Comparison of ENCODE assay signal across 12 cellular contexts in genomic region chr6:154555075-154555677, GRCh38. TPM values are rescaled to one million over a fixed set of nuclear protein-coding genes. Genes with fewer than 3 reads are reported as not detected.
A peak's percentile ranks its signal among the peaks of the same experiment; 100 is the strongest.
DNase-seq lines count a peak whose midpoint lies in the region; ATAC-seq and TF ChIP-seq lines count a peak whose summit lies in the region.
"Had no signal": no experiment of that assay in that cellular context is flagged by ENCODE, and none has a peak within 500 bp of the region (broad histone marks: within the 10 kb centered on the region; RNA-seq: fewer than 3 reads in every experiment).

No MANE protein-coding gene starts in this region.

- intact Hi-C loops in PC-3 (cut with micrococcal nuclease), result no loop called here

- no peaks in the 10 kb centered on the region for H3K27me3 ChIP-seq in PC-3 (ENCODE audit: low read length)
- H3K27me3 ChIP-seq: BLaER1 treated with 17β-estradiol and CSF1 and Interleukin-3, amounts not matched to agents 10 nM and 100 nM; right lobe of liver had no signal

- H4K20me1 ChIP-seq in PC-3 (ENCODE audit: low read length), result no peaks in the 10 kb centered on the region
- H4K20me1 ChIP-seq: BLaER1 treated with 17β-estradiol and CSF1 and Interleukin-3, amounts not matched to agents 10 nM and 100 nM had no signal

- H3K9me3 ChIP-seq in PC-3 (ENCODE audit: low read length), result no peaks in the 10 kb centered on the region
- H3K9me3 ChIP-seq: adrenal gland; BLaER1 treated with 17β-estradiol and CSF1 and Interleukin-3, amounts not matched to agents 10 nM and 100 nM; right lobe of liver had no signal

- no peaks in the 10 kb centered on the region for H3K27me3 Mint-ChIP-seq in mesothelial cell of epicardium (ENCODE audit: low read depth)

- H3K9ac ChIP-seq in PC-3 (ENCODE audit: low read length), result no peak overlapping the region
- H3K9ac ChIP-seq: BLaER1 treated with 17β-estradiol and CSF1 and Interleukin-3, amounts not matched to agents 10 nM and 100 nM had no signal

- H3K4me1 Mint-ChIP-seq in mesothelial cell of epicardium, result peaks cover 23% of the 10 kb centered on the region

- BruUV-seq in PC-3 (replicated peaks; lab: Mats Ljungman, UMichigan), result no TSS peak

- peak overlapping the region; percentile 45; the same call in 1 of the 2 replicates for H3K4me2 ChIP-seq in PC-3 (ENCODE audit: low read length)
- H3K4me2 ChIP-seq: BLaER1 treated with 17β-estradiol and CSF1 and Interleukin-3, amounts not matched to agents 10 nM and 100 nM had no signal

- peak overlapping the region; percentile 81 for H3K27ac Mint-ChIP-seq in mesothelial cell of epicardium
- H3K27ac Mint-ChIP-seq: activated CD4-positive, alpha-beta memory T cell treated with anti-CD3 and anti-CD28 coated beads for 36 hours had no signal

- POLR2A ChIA-PET in PC-3 (lab: Charles Lee; ENCODE audit: unreplicated experiment), result interaction anchor here (0.5 kb wide), 1 partner anchor 71 kb away, joined by 3 read pairs; no protein-coding TSS in a partner anchor

- H3K27ac ChIP-seq in PC-3 (ENCODE audit: low read length) (no peak overlapping the region), epithelial cell of prostate (peak overlapping the region; percentile 23)
- H3K27ac ChIP-seq: adrenal gland; BLaER1 treated with 17β-estradiol and CSF1 and Interleukin-3, amounts not matched to agents 10 nM and 100 nM; right lobe of liver had no signal

- TF ChIP-seq CTCF in PC-3 (conservative IDR thresholded peaks at IDR 0.05; ENCODE audit: low read depth, low read length), result no peak
- no peak for TF ChIP-seq CTCF in mesothelial cell of epicardium (IDR thresholded peaks at IDR 0.05; ENCODE audit: unreplicated experiment)

- no peaks in the 10 kb centered on the region for H3K9me2 ChIP-seq in PC-3 (replicated peaks; ENCODE audit: low read length)

- CTCF ChIA-PET in PC-3 (lab: Charles Lee), result no interaction called here

- 0 out of 2 replicates have a peak overlapping the region, but pooled peaks have one; percentile 37 for H2AFZ ChIP-seq in PC-3 (ENCODE audit: low read length)

- no peaks in the 10 kb centered on the region for H3K36me3 ChIP-seq in PC-3 (ENCODE audit: low read depth, low read length)
- H3K36me3 ChIP-seq: adrenal gland; BLaER1 treated with 17β-estradiol and CSF1 and Interleukin-3, amounts not matched to agents 10 nM and 100 nM; right lobe of liver had no signal

- peaks cover 9% of the 10 kb centered on the region for H3K4me1 ChIP-seq in PC-3 (ENCODE audit: insufficient read depth, low read length)
- H3K4me1 ChIP-seq: adrenal gland; BLaER1 treated with 17β-estradiol and CSF1 and Interleukin-3, amounts not matched to agents 10 nM and 100 nM; right lobe of liver had no signal

- H3K4me3 Mint-ChIP-seq in mesothelial cell of epicardium, result no peak overlapping the region
- H3K4me3 Mint-ChIP-seq: activated CD4-positive, alpha-beta memory T cell treated with anti-CD3 and anti-CD28 coated beads for 36 hours had no signal

- H3F3A ChIP-seq in PC-3 (ENCODE audit: low read length, unreplicated experiment), result no peaks in the 10 kb centered on the region

- H3K9me3 Mint-ChIP-seq in mesothelial cell of epicardium, result no peaks in the 10 kb centered on the region
- H3K9me3 Mint-ChIP-seq: activated CD4-positive, alpha-beta memory T cell treated with anti-CD3 and anti-CD28 coated beads for 36 hours had no signal

- no peaks in the 10 kb centered on the region for H3K36me3 Mint-ChIP-seq in mesothelial cell of epicardium
- H3K36me3 Mint-ChIP-seq: activated CD4-positive, alpha-beta memory T cell treated with anti-CD3 and anti-CD28 coated beads for 36 hours had no signal

- no peaks in the 10 kb centered on the region for H3K79me2 ChIP-seq in PC-3 (ENCODE audit: low read length)

- DNase-seq in EH (ENCODE audit: low read depth), result peak; percentile 72
- peak; percentile 66 for DNase-seq in PC-3
- peak; percentile 82 for DNase-seq in epithelial cell of prostate (ENCODE audit: low read depth, low spot score)
- no peak for DNase-seq in mesothelial cell of epicardium (ENCODE audit: low spot score in 2 of 2, unreplicated experiment in 2 of 2)
- DNase-seq in DMS 273 (lab: John Stamatoyannopoulos, UW; ENCODE audit: unreplicated experiment), result no peak
- no peak for DNase-seq in D341Med (ENCODE audit: low spot score)
- DNase-seq: activated CD4-positive, alpha-beta memory T cell treated with anti-CD3 and anti-CD28 coated beads for 36 hours; adrenal gland; right lobe of liver had no signal

- ATAC-seq in PC-3 (peak; percentile 95), GM18909 (IDR thresholded peaks at IDR 0.05; ENCODE audit: poor library complexity, unreplicated experiment) (no peak), HG03159 (IDR thresholded peaks at IDR 0.05; ENCODE audit: unreplicated experiment) (no peak)

- H3K4me3 ChIP-seq in PC-3 (ENCODE audit: low read length), result no peak overlapping the region
- H3K4me3 ChIP-seq: adrenal gland; BLaER1 treated with 17β-estradiol and CSF1 and Interleukin-3, amounts not matched to agents 10 nM and 100 nM; right lobe of liver had no signal

RNA-seq across cellular contexts. Expression of gene CNKSR3, which starts 44.7 kb away (rescaled TPM):
- total RNA-seq in PC-3 (2014; rRNA removed) (1.6 and 3.2 TPM in 2 replicates), mesothelial cell of epicardium (12.9 to 13.4 TPM (median 13.3 TPM) in 3 replicates)

Comparison
In these comparisons a context has a peak if more than half of its experiments do, and no peak if none do; other contexts are left out.
1. DNase-seq: peak in EH (single experiment), PC-3 (single experiment) and epithelial cell of prostate (single experiment); none in mesothelial cell of epicardium (0 of 2), DMS 273 (single experiment) and D341Med (single experiment).